ENCODE assay signal across 26 cellular contexts in genomic region chrX:30304866-30305265, GRCh38.
DNase-seq lines count a peak whose midpoint lies in the region; ATAC-seq and TF ChIP-seq lines count a peak whose summit lies in the region.
"Had no signal": no experiment of that assay in that cellular context is flagged by ENCODE, and none has a peak within 500 bp of the region (broad histone marks: within the 10 kb centered on the region; RNA-seq: fewer than 3 reads in every experiment).

No MANE protein-coding gene starts in this region.

- no peaks in the 10 kb centered on the region for H3K9me3 ChIP-seq in SK-N-MC (ENCODE audit: low read depth, low read length)
- H3K9me3 ChIP-seq: SJSA1 had no signal

- peak overlapping the region; percentile 80 for H3K4me3 ChIP-seq in SK-N-MC
- no peak overlapping the region for H3K4me3 ChIP-seq in epithelial cell of esophagus (ENCODE audit: low read length)
- H3K4me3 ChIP-seq: GM12878, GM23248, K562, SJSA1 had no signal

- peak overlapping the region; percentile 80 for H3K9ac ChIP-seq in SK-N-MC (ENCODE audit: insufficient read length)
- H3K9ac ChIP-seq: GM23248 had no signal

- H3K36me3 ChIP-seq in SK-N-MC (ENCODE audit: insufficient read depth, low read length), result peaks cover 28% of the 10 kb centered on the region
- H3K36me3 ChIP-seq: SJSA1 had no signal

- H3K27ac ChIP-seq in SK-N-MC, result peak overlapping the region; percentile 98
- H3K27ac ChIP-seq: C4-2B, GM23248, SJSA1 had no signal

- no peak for ATAC-seq in HG03469 (IDR thresholded peaks at IDR 0.05; ENCODE audit: unreplicated experiment)
- ATAC-seq: GM12878, HepG2, K562, Panc1 had no signal

- DNase-seq in NCI-H345 (lab: John Stamatoyannopoulos, UW) (peak; percentile 15), NCI-H345 treated with DMSO at 0.1 percent for 48 hours (lab: John Stamatoyannopoulos, UW; ENCODE audit: unreplicated experiment) (no peak), DMS53 treated with DMSO at 0.1 percent for 48 hours (lab: John Stamatoyannopoulos, UW; ENCODE audit: unreplicated experiment) (peak; percentile 16), SK-N-MC (ENCODE audit: low read depth, low spot score) (no peak), epithelial cell of esophagus (ENCODE audit: low read depth) (peak; percentile 56), MV-4-11 (lab: John Stamatoyannopoulos, UW) (no peak), NCI-H2107 (lab: John Stamatoyannopoulos, UW) (no peak)
- DNase-seq: 8988T; DND-41; GM23248; H9; HFFc6; MM.1S; NCI-H1092; NCI-H1436; NCI-H187 treated with DMSO at 0.1 percent for 48 hours; NCI-H226; NCI-H526 treated with DMSO at 0.1 percent for 48 hours; NK-92 treated with Interleukin-12 subunit alpha and Interleukin-12 subunit beta, amount 100 ng/mL, for 24 hours had no signal

- TF ChIP-seq CTCF in epithelial cell of esophagus (IDR thresholded peaks at IDR 0.05; ENCODE audit: insufficient read depth, low read depth, low read length, missing control alignments), result no peak

Comparison
In these comparisons a context has a peak if more than half of its experiments do, and no peak if none do; other contexts are left out.
1. DNase-seq: peak in NCI-H345 (single experiment), DMS53 treated with DMSO at 0.1 percent for 48 hours (single experiment) and epithelial cell of esophagus (single experiment); none in NCI-H345 treated with DMSO at 0.1 percent for 48 hours (single experiment), SK-N-MC (single experiment), MV-4-11 (single experiment) and NCI-H2107 (single experiment).